27 cellular contexts compared by ENCODE assay signal in the genomic region with DNA sequence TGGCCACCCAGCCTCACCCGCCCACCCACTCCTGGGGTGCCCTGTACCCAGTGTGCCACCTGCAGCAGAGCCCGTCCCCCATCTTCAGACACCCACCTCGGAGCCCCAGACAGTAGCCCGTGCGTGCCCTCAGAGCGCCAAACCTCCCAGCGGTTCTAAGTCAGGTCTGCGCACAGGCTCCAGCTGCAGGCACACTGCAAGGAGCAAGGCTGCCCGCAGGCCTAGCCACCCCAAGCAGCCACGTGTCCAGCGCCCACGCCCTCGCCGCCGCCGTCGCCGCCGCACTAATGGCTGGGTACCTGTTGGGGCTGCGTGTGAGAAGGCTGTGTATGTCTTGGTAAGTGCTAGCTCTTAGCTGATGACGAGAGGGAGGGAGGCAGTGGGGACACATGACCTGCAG.
"Had no signal": no experiment of that assay in that cellular context is flagged by ENCODE, and none has a peak within 500 bp of the region (broad histone marks: within the 10 kb centered on the region; RNA-seq: fewer than 3 reads in every experiment).

No MANE protein-coding gene starts in this region.

- H3K4me1 ChIP-seq: breast epithelium had no signal

- H3K27ac Mint-ChIP-seq: activated CD4-positive, alpha-beta T cell treated with anti-CD3 and anti-CD28 coated beads, Interleukin-2, amount 10 ng/mL, durations not matched to agents 24 days and 14 days; activated CD8-positive, alpha-beta T cell treated with anti-CD3 and anti-CD28 coated beads for 36 hours; activated naive CD4-positive, alpha-beta T cell treated with anti-CD3 and anti-CD28 coated beads for 36 hours; activated naive CD4-positive, alpha-beta T cell treated with anti-CD3 and anti-CD28 coated beads, Interleukin-2, amount 50 U/mL, for 72 hours; activated T-helper 1 cell treated with anti-CD3 and anti-CD28 coated beads, Interleukin-12 subunit alpha, Interleukin-12 subunit beta, Interleukin-2, Interleukin-4 antibody, amounts not matched to agents 30 ng/mL and 10 ng/mL and 1 ng/mL, durations not matched to agents 14 hours and 24 hours and 36 hours; T-helper 1 cell treated with Interleukin-12 subunit alpha and Interleukin-12 subunit beta and Interleukin-4 antibody, amounts not matched to agents 30 μg/mL and 1 μg/mL, for 36 hours; T-helper 2 cell treated with Interferon-gamma antibody and Interleukin-4, amounts not matched to agents 5 μg/mL and 100 μg/mL, for 36 hours had no signal

- FAIRE-seq: astrocyte, TTC549 had no signal

- H3K9me3 ChIP-seq: adrenal gland, body of pancreas, breast epithelium, SJSA1, SK-N-SH had no signal

- H3K27me3 Mint-ChIP-seq: activated CD4-positive, alpha-beta T cell treated with anti-CD3 and anti-CD28 coated beads, Interleukin-2, amount 10 ng/mL, durations not matched to agents 24 days and 14 days; activated CD8-positive, alpha-beta T cell treated with anti-CD3 and anti-CD28 coated beads for 36 hours had no signal

- H3K9ac ChIP-seq: SK-N-SH had no signal

- H3K4me2 ChIP-seq: SK-N-SH had no signal

- H3K27me3 ChIP-seq: adrenal gland, body of pancreas, breast epithelium, SJSA1 had no signal

- H3K36me3 Mint-ChIP-seq: activated naive CD4-positive, alpha-beta T cell treated with anti-CD3 and anti-CD28 coated beads, Interleukin-2, amount 50 U/mL, for 72 hours had no signal

- DNase-seq: activated CD4-positive, alpha-beta T cell treated with anti-CD3 and anti-CD28 coated beads, Interleukin-2, amount 10 ng/mL, durations not matched to agents 24 days and 14 days; activated CD4-positive, alpha-beta T cell treated with anti-CD3 and anti-CD28 coated beads, Interleukin-2, amount 50 U/mL, for 4 hours; activated CD8-positive, alpha-beta T cell treated with anti-CD3 and anti-CD28 coated beads for 36 hours; activated gamma-delta T cell treated with Interleukin-2 at 50 U/mL for 16 hours; activated naive CD4-positive, alpha-beta T cell treated with anti-CD3 and anti-CD28 coated beads for 36 hours; activated T-cell treated with anti-CD3 and anti-CD28 coated beads, Interleukin-2, amount 50 U/mL, for 1 hour; body of pancreas; NCI-H1092 treated with DMSO at 0.1 percent for 48 hours; NCI-H1417; NCI-H187 treated with DMSO at 0.1 percent for 48 hours; NCI-H2081; NCI-H2171 treated with DMSO at 0.1 percent for 48 hours; NCI-H226; NCI-H446 treated with DMSO at 0.1 percent for 48 hours; NCI-H524 treated with DMSO at 0.1 percent for 48 hours; SHP77 treated with DMSO at 0.1 percent for 48 hours; SK-N-SH had no signal

- H3K4me3 Mint-ChIP-seq: activated CD4-positive, alpha-beta T cell treated with anti-CD3 and anti-CD28 coated beads, Interleukin-2, amount 10 ng/mL, durations not matched to agents 24 days and 14 days; activated CD8-positive, alpha-beta T cell treated with anti-CD3 and anti-CD28 coated beads for 36 hours; activated naive CD4-positive, alpha-beta T cell treated with anti-CD3 and anti-CD28 coated beads for 36 hours; activated T-helper 1 cell treated with anti-CD3 and anti-CD28 coated beads, Interleukin-12 subunit alpha, Interleukin-12 subunit beta, Interleukin-2, Interleukin-4 antibody, amounts not matched to agents 30 ng/mL and 10 ng/mL and 1 ng/mL, durations not matched to agents 14 hours and 24 hours and 36 hours; T-helper 1 cell treated with Interleukin-12 subunit alpha and Interleukin-12 subunit beta and Interleukin-4 antibody, amounts not matched to agents 30 μg/mL and 1 μg/mL, for 36 hours; T-helper 2 cell treated with Interferon-gamma antibody and Interleukin-4, amounts not matched to agents 5 μg/mL and 100 μg/mL, for 36 hours had no signal

- H3K27ac ChIP-seq: adrenal gland, body of pancreas, breast epithelium, SJSA1 had no signal

- H3K4me3 ChIP-seq: adrenal gland, body of pancreas, breast epithelium, SJSA1 had no signal

- H3K9me3 Mint-ChIP-seq: activated CD4-positive, alpha-beta T cell treated with anti-CD3 and anti-CD28 coated beads, Interleukin-2, amount 10 ng/mL, durations not matched to agents 24 days and 14 days; activated CD8-positive, alpha-beta T cell treated with anti-CD3 and anti-CD28 coated beads for 36 hours; activated naive CD4-positive, alpha-beta T cell treated with anti-CD3 and anti-CD28 coated beads for 36 hours; activated naive CD4-positive, alpha-beta T cell treated with anti-CD3 and anti-CD28 coated beads, Interleukin-2, amount 50 U/mL, for 72 hours; activated T-helper 1 cell treated with anti-CD3 and anti-CD28 coated beads, Interleukin-12 subunit alpha, Interleukin-12 subunit beta, Interleukin-2, Interleukin-4 antibody, amounts not matched to agents 30 ng/mL and 10 ng/mL and 1 ng/mL, durations not matched to agents 14 hours and 24 hours and 36 hours; T-helper 1 cell treated with Interleukin-12 subunit alpha and Interleukin-12 subunit beta and Interleukin-4 antibody, amounts not matched to agents 30 μg/mL and 1 μg/mL, for 36 hours; T-helper 2 cell treated with Interferon-gamma antibody and Interleukin-4, amounts not matched to agents 5 μg/mL and 100 μg/mL, for 36 hours had no signal

- H3K36me3 ChIP-seq: breast epithelium had no signal

- ATAC-seq: activated CD8-positive, alpha-beta T cell treated with anti-CD3 and anti-CD28 coated beads for 36 hours; activated naive CD4-positive, alpha-beta T cell treated with anti-CD3 and anti-CD28 coated beads, Interleukin-2, amount 50 U/mL, for 72 hours; body of pancreas; Panc1 had no signal
